Comparison of ENCODE assay signal across 22 cellular contexts in genomic region chr1:232776526-232776925, GRCh38. TPM values are rescaled to one million over a fixed set of nuclear protein-coding genes. Genes with fewer than 3 reads are reported as not detected.
A peak's percentile ranks its signal among the peaks of the same experiment; 100 is the strongest.
DNase-seq lines count a peak whose midpoint lies in the region; ATAC-seq, FAIRE-seq and TF ChIP-seq lines count a peak whose summit lies in the region.
"Had no signal": no experiment of that assay in that cellular context is flagged by ENCODE, and none has a peak within 500 bp of the region (broad histone marks: within the 10 kb centered on the region; RNA-seq: fewer than 3 reads in every experiment).

No MANE protein-coding gene starts in this region.

- no peaks in the 10 kb centered on the region for H3K36me3 Mint-ChIP-seq in GM23338 (ENCODE audit: low read depth)

- TF ChIP-seq POLR2A in suprapubic skin (IDR thresholded peaks at IDR 0.05): no peak

- DNase-seq in DMS 273 (lab: John Stamatoyannopoulos, UW; ENCODE audit: unreplicated experiment): peak; percentile 85
- DNase-seq in GM23338 (ENCODE audit: low spot score): no peak
- peak; percentile 59 for DNase-seq in NCI-H69 (lab: John Stamatoyannopoulos, UW)
- DNase-seq in bronchial epithelial cell (ENCODE audit: low read depth): peak; percentile 55
- no peak for DNase-seq in suprapubic skin (ENCODE audit: low spot score in 2 of 2)
- DNase-seq: C1 segment of cervical spinal cord; Calu3; CD4-positive, alpha-beta T cell; DMS153; DMS79 treated with DMSO at 0.1 percent for 48 hours; EL had no signal

- no peak for FAIRE-seq in bronchial epithelial cell (lab: Jason Lieb, UNC)
- FAIRE-seq: A204.1, G401.6, GM12891, GM19239, H54 had no signal

- no peak for TF ChIP-seq EP300 in suprapubic skin (IDR thresholded peaks at IDR 0.05)

- H3K27me3 Mint-ChIP-seq in GM23338 (ENCODE audit: insufficient read depth, low read depth, poor library complexity): peaks cover 2% of the 10 kb centered on the region
- H3K27me3 Mint-ChIP-seq: B cell; CD4-positive, alpha-beta T cell had no signal

- H4K20me1 ChIP-seq in GM23338 (replicated peaks; ENCODE audit: insufficient read depth): no peaks in the 10 kb centered on the region

- H3K27me3 ChIP-seq in GM23338 (ENCODE audit: insufficient read depth) (no peaks in the 10 kb centered on the region), bronchial epithelial cell (ENCODE audit: control insufficient read depth, insufficient read depth, low read length) (no peaks in the 10 kb centered on the region), suprapubic skin (no peaks in the 10 kb centered on the region)

- H3F3A ChIP-seq in GM23338 (replicated peaks; ENCODE audit: low read depth): no peaks in the 10 kb centered on the region

- no peak overlapping the region for H3K4me3 Mint-ChIP-seq in GM23338
- H3K4me3 Mint-ChIP-seq: B cell; CD4-positive, alpha-beta T cell; IgD-negative memory B cell had no signal

- TF ChIP-seq CTCF in GM23338 (conservative IDR thresholded peaks at IDR 0.05; ENCODE audit: low read depth in 2 of 2) (no peak), bronchial epithelial cell (IDR thresholded peaks at IDR 0.05; ENCODE audit: insufficient read depth, low read length, severe bottlenecking) (no peak), suprapubic skin (IDR thresholded peaks at IDR 0.05) (no peak)

- H3K4me2 ChIP-seq in GM23338: no peak overlapping the region

- H3K36me3 ChIP-seq in GM23338 (ENCODE audit: insufficient read depth) (no peaks in the 10 kb centered on the region), bronchial epithelial cell (ENCODE audit: control insufficient read depth, insufficient read depth, low read length) (no peaks in the 10 kb centered on the region), suprapubic skin (no peaks in the 10 kb centered on the region)

- no peaks in the 10 kb centered on the region for H3K79me2 ChIP-seq in GM23338 (replicated peaks; ENCODE audit: insufficient read depth)

- H3K27ac Mint-ChIP-seq in GM23338: no peak overlapping the region
- H3K27ac Mint-ChIP-seq: B cell; CD4-positive, alpha-beta T cell; IgD-negative memory B cell had no signal

- no peaks in the 10 kb centered on the region for H3K4me1 Mint-ChIP-seq in GM23338
- H3K4me1 Mint-ChIP-seq: B cell, IgD-negative memory B cell had no signal

- H3K9me2 ChIP-seq in GM23338 (ENCODE audit: insufficient read depth): no peaks in the 10 kb centered on the region

- H3K9me3 ChIP-seq in suprapubic skin: no peaks in the 10 kb centered on the region

- ATAC-seq in GM23338: no peak
- no peak for ATAC-seq in GM21367 (IDR thresholded peaks at IDR 0.05; ENCODE audit: unreplicated experiment)
- ATAC-seq in HG03159 (IDR thresholded peaks at IDR 0.05; ENCODE audit: unreplicated experiment): no peak
- ATAC-seq: HCT116 had no signal

- H3K4me3 ChIP-seq in GM23338: no peak overlapping the region
- no peak overlapping the region for H3K4me3 ChIP-seq in bronchial epithelial cell (ENCODE audit: low read depth, low read length)
- no peak overlapping the region for H3K4me3 ChIP-seq in suprapubic skin

- no peaks in the 10 kb centered on the region; the same call in 2 of the 3 replicates for H3K9me3 Mint-ChIP-seq in GM23338
- H3K9me3 Mint-ChIP-seq: CD4-positive, alpha-beta T cell; IgD-negative memory B cell had no signal

- H2AFZ ChIP-seq in GM23338: 0 out of 2 replicates have a peak overlapping the region, but pooled peaks have one; percentile 7

- H3K4me1 ChIP-seq in GM23338 (ENCODE audit: insufficient read depth): no peaks in the 10 kb centered on the region
- no peaks in the 10 kb centered on the region for H3K4me1 ChIP-seq in suprapubic skin

- H3K27ac ChIP-seq in GM23338 (ENCODE audit: low read depth) (no peak overlapping the region), suprapubic skin (no peak overlapping the region)

TF ChIP-seq in GM23338, 12 proteins besides CTCF, POLR2A, EP300 and RAD21:
- no peak for TF ChIP-seq CREB1 (CRISPR knock-in tag; IDR thresholded peaks at IDR 0.05; ENCODE audit: low read depth)
- TF ChIP-seq, protein P1, sequence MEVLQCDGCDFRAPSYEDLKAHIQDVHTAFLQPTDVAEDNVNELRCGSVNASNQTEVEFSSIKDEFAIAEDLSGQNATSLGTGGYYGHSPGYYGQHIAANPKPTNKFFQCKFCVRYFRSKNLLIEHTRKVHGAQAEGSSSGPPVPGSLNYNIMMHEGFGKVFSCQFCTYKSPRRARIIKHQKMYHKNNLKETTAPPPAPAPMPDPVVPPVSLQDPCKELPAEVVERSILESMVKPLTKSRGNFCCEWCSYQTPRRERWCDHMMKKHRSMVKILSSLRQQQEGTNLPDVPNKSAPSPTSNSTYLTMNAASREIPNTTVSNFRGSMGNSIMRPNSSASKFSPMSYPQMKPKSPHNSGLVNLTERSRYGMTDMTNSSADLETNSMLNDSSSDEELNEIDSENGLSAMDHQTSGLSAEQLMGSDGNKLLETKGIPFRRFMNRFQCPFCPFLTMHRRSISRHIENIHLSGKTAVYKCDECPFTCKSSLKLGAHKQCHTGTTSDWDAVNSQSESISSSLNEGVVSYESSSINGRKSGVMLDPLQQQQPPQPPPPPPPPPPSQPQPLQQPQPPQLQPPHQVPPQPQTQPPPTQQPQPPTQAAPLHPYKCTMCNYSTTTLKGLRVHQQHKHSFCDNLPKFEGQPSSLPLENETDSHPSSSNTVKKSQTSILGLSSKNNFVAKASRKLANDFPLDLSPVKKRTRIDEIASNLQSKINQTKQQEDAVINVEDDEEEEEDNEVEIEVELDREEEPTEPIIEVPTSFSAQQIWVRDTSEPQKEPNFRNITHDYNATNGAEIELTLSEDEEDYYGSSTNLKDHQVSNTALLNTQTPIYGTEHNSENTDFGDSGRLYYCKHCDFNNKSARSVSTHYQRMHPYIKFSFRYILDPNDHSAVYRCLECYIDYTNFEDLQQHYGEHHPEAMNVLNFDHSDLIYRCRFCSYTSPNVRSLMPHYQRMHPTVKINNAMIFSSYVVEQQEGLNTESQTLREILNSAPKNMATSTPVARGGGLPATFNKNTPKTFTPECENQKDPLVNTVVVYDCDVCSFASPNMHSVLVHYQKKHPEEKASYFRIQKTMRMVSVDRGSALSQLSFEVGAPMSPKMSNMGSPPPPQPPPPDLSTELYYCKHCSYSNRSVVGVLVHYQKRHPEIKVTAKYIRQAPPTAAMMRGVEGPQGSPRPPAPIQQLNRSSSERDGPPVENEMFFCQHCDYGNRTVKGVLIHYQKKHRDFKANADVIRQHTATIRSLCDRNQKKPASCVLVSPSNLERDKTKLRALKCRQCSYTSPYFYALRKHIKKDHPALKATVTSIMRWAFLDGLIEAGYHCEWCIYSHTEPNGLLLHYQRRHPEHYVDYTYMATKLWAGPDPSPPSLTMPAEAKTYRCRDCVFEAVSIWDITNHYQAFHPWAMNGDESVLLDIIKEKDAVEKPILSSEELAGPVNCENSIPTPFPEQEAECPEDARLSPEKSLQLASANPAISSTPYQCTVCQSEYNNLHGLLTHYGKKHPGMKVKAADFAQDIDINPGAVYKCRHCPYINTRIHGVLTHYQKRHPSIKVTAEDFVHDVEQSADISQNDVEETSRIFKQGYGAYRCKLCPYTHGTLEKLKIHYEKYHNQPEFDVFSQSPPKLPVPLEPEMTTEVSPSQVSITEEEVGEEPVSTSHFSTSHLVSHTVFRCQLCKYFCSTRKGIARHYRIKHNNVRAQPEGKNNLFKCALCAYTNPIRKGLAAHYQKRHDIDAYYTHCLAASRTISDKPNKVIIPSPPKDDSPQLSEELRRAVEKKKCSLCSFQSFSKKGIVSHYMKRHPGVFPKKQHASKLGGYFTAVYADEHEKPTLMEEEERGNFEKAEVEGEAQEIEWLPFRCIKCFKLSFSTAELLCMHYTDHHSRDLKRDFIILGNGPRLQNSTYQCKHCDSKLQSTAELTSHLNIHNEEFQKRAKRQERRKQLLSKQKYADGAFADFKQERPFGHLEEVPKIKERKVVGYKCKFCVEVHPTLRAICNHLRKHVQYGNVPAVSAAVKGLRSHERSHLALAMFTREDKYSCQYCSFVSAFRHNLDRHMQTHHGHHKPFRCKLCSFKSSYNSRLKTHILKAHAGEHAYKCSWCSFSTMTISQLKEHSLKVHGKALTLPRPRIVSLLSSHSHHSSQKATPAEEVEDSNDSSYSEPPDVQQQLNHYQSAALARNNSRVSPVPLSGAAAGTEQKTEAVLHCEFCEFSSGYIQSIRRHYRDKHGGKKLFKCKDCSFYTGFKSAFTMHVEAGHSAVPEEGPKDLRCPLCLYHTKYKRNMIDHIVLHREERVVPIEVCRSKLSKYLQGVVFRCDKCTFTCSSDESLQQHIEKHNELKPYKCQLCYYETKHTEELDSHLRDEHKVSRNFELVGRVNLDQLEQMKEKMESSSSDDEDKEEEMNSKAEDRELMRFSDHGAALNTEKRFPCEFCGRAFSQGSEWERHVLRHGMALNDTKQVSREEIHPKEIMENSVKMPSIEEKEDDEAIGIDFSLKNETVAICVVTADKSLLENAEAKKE (CRISPR knock-in tag; IDR thresholded peaks at IDR 0.05): no peak
TF ChIP-seq in GM23338: peak in this region for 0.

RNA-seq across cellular contexts. Expression of gene MAP10, which starts 28.7 kb away (rescaled TPM):
- 2.8 and 3.3 TPM in 2 replicates for total RNA-seq in GM23338 (2014; rRNA removed; shearing (Covaris generic))
- 2.3 and 2.9 TPM in 2 replicates for polyA plus RNA-seq in GM23338 (2016; fragmentation: Nextera tagmentation; extraction: Ambion mirVana)
- 0.38 and 0.53 TPM in 2 replicates for total RNA-seq in bronchial epithelial cell
- 1 to 10 TPM in 1 of 4 donors, under 1 TPM in 3; 0.60 to 1.0 (median 0.81) TPM for total RNA-seq in suprapubic skin
- total RNA-seq: HT-29 had no signal

Comparison
In these comparisons a context has a peak if more than half of its experiments do, and no peak if none do; other contexts are left out.
1. DNase-seq: peak in DMS 273 (single experiment), NCI-H69 (single experiment) and bronchial epithelial cell (single experiment); none in GM23338 (single experiment) and suprapubic skin (0 of 2).